In genomic region chr17:75487351-75488070, GRCh38 we compare ENCODE assay signal across 8 cellular contexts. TPM values are rescaled to one million over a fixed set of nuclear protein-coding genes. Genes with fewer than 3 reads are reported as not detected.
A peak's percentile ranks its signal among the peaks of the same experiment; 100 is the strongest.
DNase-seq lines count a peak whose midpoint lies in the region; ATAC-seq and TF ChIP-seq lines count a peak whose summit lies in the region.

No MANE protein-coding gene starts in this region.

- H3K36me3 Mint-ChIP-seq in chondrocyte (ENCODE audit: low read depth) (peaks cover 7% of the 10 kb centered on the region), HFFc6 (ENCODE audit: low read depth) (no peaks in the 10 kb centered on the region)

- DNase-seq in GM06990 (ENCODE audit: extremely low read depth, insufficient read length) (peak; percentile 52), T-helper 9 cell (peak; percentile 17), chondrocyte (ENCODE audit: low spot score) (peak; percentile 48), pons (ENCODE audit: low spot score) (peak; percentile 48), NCI-H1930 (lab: John Stamatoyannopoulos, UW) (no peak), HFFc6 (no peak)
- DNase-seq in NK-92 treated with Interleukin-12 subunit alpha and Interleukin-12 subunit beta, amount 100 ng/mL, for 24 hours (lab: John Stamatoyannopoulos, UW): no peak

- H3K4me3 ChIP-seq in GM06990 (replicated peaks; ENCODE audit: low read depth, low read length): no peak overlapping the region

- ATAC-seq in GM21447 (IDR thresholded peaks at IDR 0.05; ENCODE audit: unreplicated experiment): no peak

- H3K4me3 Mint-ChIP-seq in chondrocyte (ENCODE audit: unreplicated experiment) (no peak overlapping the region), HFFc6 (no peak overlapping the region)

- H3K36me3 ChIP-seq in GM06990 (ENCODE audit: control insufficient read depth, insufficient read depth, low read length): peaks cover 12% of the 10 kb centered on the region

- H3K4me1 Mint-ChIP-seq in chondrocyte (ENCODE audit: low read depth) (no peaks in the 10 kb centered on the region), HFFc6 (ENCODE audit: low read depth) (no peaks in the 10 kb centered on the region)

- no peaks in the 10 kb centered on the region for H3K27me3 Mint-ChIP-seq in chondrocyte (ENCODE audit: low read depth)
- no peaks in the 10 kb centered on the region; the same call in 1 of the 2 replicates for H3K27me3 Mint-ChIP-seq in HFFc6 (ENCODE audit: insufficient read depth)

- H3K27ac Mint-ChIP-seq in chondrocyte (ENCODE audit: unreplicated experiment) (no peak overlapping the region), HFFc6 (no peak overlapping the region)

- TF ChIP-seq CTCF in GM06990 (IDR thresholded peaks at IDR 0.05; ENCODE audit: insufficient read depth, low read length, poor library complexity, severe bottlenecking) (peak; percentile 13), chondrocyte (IDR thresholded peaks at IDR 0.05) (no peak), HFFc6 (IDR thresholded peaks at IDR 0.05) (no peak)

- no peaks in the 10 kb centered on the region for H3K27me3 ChIP-seq in GM06990 (replicated peaks; ENCODE audit: control insufficient read depth, insufficient read depth, low read length)

- H3K9me3 Mint-ChIP-seq in chondrocyte (ENCODE audit: low read depth) (no peaks in the 10 kb centered on the region), HFFc6 (no peaks in the 10 kb centered on the region)

RNA-seq across cellular contexts. Expression of gene CASKIN2, which starts 27.8 kb away (rescaled TPM):
- total RNA-seq in chondrocyte: 27.1 to 30.4 TPM (median 30.3 TPM) in 3 replicates
- 10 to 100 TPM; 17.5 to 25.3 (median 21.5) TPM for total RNA-seq in HFFc6 (2021; fragmentation: NEBNext Ultra II Directional; extraction: Animal tissue kit (Norgen Biotek cat#: 25700))

RNA-seq across cellular contexts. Expression of gene TSEN54, which starts 28.8 kb away (rescaled TPM):
- total RNA-seq in chondrocyte: 11.0 to 14.6 TPM (median 12.2 TPM) in 3 replicates
- 10 to 100 TPM in 2 of 6 experiments, 1 to 10 TPM in 4; 8.7 to 11.1 (median 9.4) TPM for total RNA-seq in HFFc6 (2021; fragmentation: NEBNext Ultra II Directional; extraction: Animal tissue kit (Norgen Biotek cat#: 25700))

RNA-seq across cellular contexts. Expression of gene TMEM94, which starts 31.1 kb away (rescaled TPM):
- total RNA-seq in chondrocyte: 45.6 to 52.3 TPM (median 49.5 TPM) in 3 replicates
- total RNA-seq in HFFc6 (2021; fragmentation: NEBNext Ultra II Directional; extraction: Animal tissue kit (Norgen Biotek cat#: 25700)): 10 to 100 TPM; 31.7 to 43.9 (median 41.2) TPM

RNA-seq across cellular contexts. Expression of gene LLGL2, which starts 38.0 kb away (rescaled TPM):
- total RNA-seq in chondrocyte: 1.4 to 1.8 TPM (median 1.5 TPM) in 3 replicates
- total RNA-seq in HFFc6 (2021; fragmentation: NEBNext Ultra II Directional; extraction: Animal tissue kit (Norgen Biotek cat#: 25700)): under 1 TPM; 0.14 to 0.55 (median 0.46) TPM

Comparison
In these comparisons a context has a peak if more than half of its experiments do, and no peak if none do; other contexts are left out.
1. DNase-seq: peak in GM06990 (single experiment), T-helper 9 cell (single experiment), chondrocyte (single experiment) and pons (single experiment); none in NK-92 treated with Interleukin-12 subunit alpha and Interleukin-12 subunit beta, amount 100 ng/mL, for 24 hours (single experiment), NCI-H1930 (0 of 2) and HFFc6 (single experiment).